In genomic region chr18:45050712-45051639, GRCh38 we compare ENCODE assay signal across 13 cellular contexts.
A peak's percentile ranks its signal among the peaks of the same experiment; 100 is the strongest.
DNase-seq lines count a peak whose midpoint lies in the region; ATAC-seq and TF ChIP-seq lines count a peak whose summit lies in the region.
"Had no signal": no experiment of that assay in that cellular context is flagged by ENCODE, and none has a peak within 500 bp of the region (broad histone marks: within the 10 kb centered on the region; RNA-seq: fewer than 3 reads in every experiment).

No MANE protein-coding gene starts in this region.

- no peaks in the 10 kb centered on the region for H3K9me3 ChIP-seq in osteoblast (ENCODE audit: low read depth, low read length)

- no peaks in the 10 kb centered on the region for H3K79me2 ChIP-seq in osteoblast (ENCODE audit: insufficient read depth, low read length)

- H3K27ac ChIP-seq in osteoblast (ENCODE audit: low read depth, low read length), result peak overlapping the region; percentile 21

- no peak for TF ChIP-seq CTCF in BJ (IDR thresholded peaks at IDR 0.05; ENCODE audit: insufficient read depth, low read depth, low read length)
- TF ChIP-seq CTCF in epithelial cell of esophagus (IDR thresholded peaks at IDR 0.05; ENCODE audit: insufficient read depth, low read depth, low read length, missing control alignments), result no peak
- no peak for TF ChIP-seq CTCF in osteoblast (IDR thresholded peaks at IDR 0.05; ENCODE audit: extremely low read depth, low read depth, low read length)

- CTCF ChIA-PET in BJ (lab: Yijun Ruan, JAX), result interaction anchor here (0.6 to 1.4 kb wide), 3 partner anchors 162 to 463 kb away, joined by 3 read pairs; no protein-coding TSS in a partner anchor

- H3K27me3 ChIP-seq in BJ (ENCODE audit: control insufficient read depth, insufficient read depth, low read length) (no peaks in the 10 kb centered on the region), osteoblast (ENCODE audit: insufficient read depth, low read length) (no peaks in the 10 kb centered on the region)

- ATAC-seq in HG02870 (IDR thresholded peaks at IDR 0.05; ENCODE audit: unreplicated experiment) (no peak), HG02884 (IDR thresholded peaks at IDR 0.05; ENCODE audit: unreplicated experiment) (no peak), HG03354 (IDR thresholded peaks at IDR 0.05; ENCODE audit: poor library complexity, severe bottlenecking, unreplicated experiment) (no peak)
- ATAC-seq: CD8-positive, alpha-beta T cell had no signal

- peak; percentile 87 for DNase-seq in BJ (ENCODE audit: low read depth)
- peak; percentile 92 for DNase-seq in NCI-H446 treated with DMSO at 0.1 percent for 48 hours (lab: John Stamatoyannopoulos, UW)
- DNase-seq in epithelial cell of esophagus (ENCODE audit: low read depth), result peak; percentile 81
- DNase-seq in osteoblast (ENCODE audit: insufficient read length, low spot score, missing footprints), result peak; percentile 81
- no peak for DNase-seq in NK-92 (lab: John Stamatoyannopoulos, UW; ENCODE audit: unreplicated experiment)
- DNase-seq: activated T-cell treated with anti-CD3 and anti-CD28 coated beads, Interleukin-2, amount 50 U/mL, for 48 hours; CD8-positive, alpha-beta T cell; dermis blood vessel endothelial cell; immature natural killer cell; NCI-H510A had no signal

- H3K4me3 ChIP-seq in BJ (ENCODE audit: low read depth, low read length), result no peak overlapping the region
- no peak overlapping the region for H3K4me3 ChIP-seq in epithelial cell of esophagus (ENCODE audit: low read length)
- H3K4me3 ChIP-seq in osteoblast (ENCODE audit: insufficient read depth, low read length), result no peak overlapping the region

- peak overlapping the region; percentile 40 for H3K4me2 ChIP-seq in osteoblast (ENCODE audit: insufficient read depth, low read length)

- no peak overlapping the region for H2AFZ ChIP-seq in osteoblast (ENCODE audit: low read length)

- POLR2A ChIA-PET in BJ (lab: Charles Lee), result interaction anchor here (0.7 kb wide), 1 partner anchor 9 kb away, joined by 3 read pairs; no protein-coding TSS in a partner anchor

- no peaks in the 10 kb centered on the region for H4K20me1 ChIP-seq in osteoblast (ENCODE audit: insufficient read depth, low read length)

- no peaks in the 10 kb centered on the region for H3K36me3 ChIP-seq in BJ (ENCODE audit: control insufficient read depth, insufficient read depth, low read length)
- H3K36me3 ChIP-seq in osteoblast (ENCODE audit: insufficient read depth, low read length), result no peaks in the 10 kb centered on the region

- peaks cover 13% of the 10 kb centered on the region for H3K4me1 ChIP-seq in osteoblast (ENCODE audit: insufficient read depth, low read length)
